8 cellular contexts compared by ENCODE assay signal in genomic region chr16:8622315-8622656, GRCh38. TPM values are rescaled to one million over a fixed set of nuclear protein-coding genes. Genes with fewer than 3 reads are reported as not detected.
A peak's percentile ranks its signal among the peaks of the same experiment; 100 is the strongest.
DNase-seq lines count a peak whose midpoint lies in the region; ATAC-seq, FAIRE-seq and TF ChIP-seq lines count a peak whose summit lies in the region.

No MANE protein-coding gene starts in this region.

- peak overlapping the region; percentile 90 for H3K4me3 Mint-ChIP-seq in activated T-helper 2 cell treated with anti-CD3 and anti-CD28 coated beads, Interferon-gamma antibody, Interleukin-2, Interleukin-4, amounts not matched to agents 10 μg/mL and 5 μg/mL and 100 μg/mL, durations not matched to agents 14 hours and 24 hours and 36 hours (ENCODE audit: low read depth)
- peak overlapping the region; percentile 86 to 95 (median 92) for H3K4me3 Mint-ChIP-seq in immature natural killer cell

- H3K27me3 Mint-ChIP-seq in activated T-helper 2 cell treated with anti-CD3 and anti-CD28 coated beads, Interferon-gamma antibody, Interleukin-2, Interleukin-4, amounts not matched to agents 10 μg/mL and 5 μg/mL and 100 μg/mL, durations not matched to agents 14 hours and 24 hours and 36 hours (ENCODE audit: low read depth) = peaks cover 4% of the 10 kb centered on the region
- peaks cover 3 to 13% (median 6%) of the 10 kb centered on the region in 3 donors for H3K27me3 Mint-ChIP-seq in immature natural killer cell (ENCODE audit: low read depth in 3 of 3)

- ATAC-seq in HG02852 (IDR thresholded peaks at IDR 0.05; ENCODE audit: unreplicated experiment) (peak; percentile 10), HG02610 (IDR thresholded peaks at IDR 0.05; ENCODE audit: unreplicated experiment) (no peak)

- H3K27me3 ChIP-seq in tibial artery = no peaks in the 10 kb centered on the region

- no peaks in the 10 kb centered on the region for H3K9me3 ChIP-seq in tibial artery

- peak overlapping the region; percentile 80 for H3K27ac Mint-ChIP-seq in activated T-helper 2 cell treated with anti-CD3 and anti-CD28 coated beads, Interferon-gamma antibody, Interleukin-2, Interleukin-4, amounts not matched to agents 10 μg/mL and 5 μg/mL and 100 μg/mL, durations not matched to agents 14 hours and 24 hours and 36 hours
- H3K27ac Mint-ChIP-seq in immature natural killer cell = peak overlapping the region; percentile 72 to 89 (median 82)

- no peak for TF ChIP-seq POLR2A in GM12892 (IDR thresholded peaks at IDR 0.05; ENCODE audit: low read depth, low read length)

- no peak for TF ChIP-seq CTCF in tibial artery (IDR thresholded peaks at IDR 0.05)

- peak overlapping the region; percentile 80 to 89 for H3K4me3 ChIP-seq in tibial artery

- peaks cover 23% of the 10 kb centered on the region for H3K36me3 Mint-ChIP-seq in activated T-helper 2 cell treated with anti-CD3 and anti-CD28 coated beads, Interferon-gamma antibody, Interleukin-2, Interleukin-4, amounts not matched to agents 10 μg/mL and 5 μg/mL and 100 μg/mL, durations not matched to agents 14 hours and 24 hours and 36 hours (ENCODE audit: low read depth)
- peaks cover 4 to 11% (median 5%) of the 10 kb centered on the region in 3 donors for H3K36me3 Mint-ChIP-seq in immature natural killer cell

- H3K4me1 ChIP-seq in tibial artery = peaks cover 0 to 19% (median 11%) of the 10 kb centered on the region in 4 donors

- intact Hi-C loops in activated T-helper 2 cell treated with anti-CD3 and anti-CD28 coated beads, Interferon-gamma antibody, Interleukin-2, Interleukin-4, amounts not matched to agents 10 μg/mL and 5 μg/mL and 100 μg/mL, durations not matched to agents 14 hours and 24 hours and 36 hours (cut with micrococcal nuclease) = loop anchor here (5.0 kb wide), 1 partner anchor 55 kb away; no protein-coding TSS in a partner anchor
- intact Hi-C loops in tibial artery (cut with DNase I; ENCODE audit: low total_unique reads) = no loop called here

- no peaks in the 10 kb centered on the region for H3K9me3 Mint-ChIP-seq in activated T-helper 2 cell treated with anti-CD3 and anti-CD28 coated beads, Interferon-gamma antibody, Interleukin-2, Interleukin-4, amounts not matched to agents 10 μg/mL and 5 μg/mL and 100 μg/mL, durations not matched to agents 14 hours and 24 hours and 36 hours
- H3K9me3 Mint-ChIP-seq in immature natural killer cell = no peaks in the 10 kb centered on the region

- no peak for FAIRE-seq in GM12892 (lab: Jason Lieb, UNC)

- peak overlapping the region; percentile 82 to 84 for H3K27ac ChIP-seq in tibial artery

- peaks cover 19% of the 10 kb centered on the region for H3K4me1 Mint-ChIP-seq in activated T-helper 2 cell treated with anti-CD3 and anti-CD28 coated beads, Interferon-gamma antibody, Interleukin-2, Interleukin-4, amounts not matched to agents 10 μg/mL and 5 μg/mL and 100 μg/mL, durations not matched to agents 14 hours and 24 hours and 36 hours (ENCODE audit: low read depth)
- peaks cover 13 to 19% of the 10 kb centered on the region in 2 donors for H3K4me1 Mint-ChIP-seq in immature natural killer cell

- DNase-seq in COLO829 (ENCODE audit: low spot score) (peak; percentile 11), immature natural killer cell (no peak), tibial artery (no peak), GM12892 (ENCODE audit: insufficient read length) (no peak), kidney glomerular epithelial cell (lab: John Stamatoyannopoulos, UW) (no peak)
- DNase-seq in activated T-helper 2 cell treated with anti-CD3 and anti-CD28 coated beads, Interferon-gamma antibody, Interleukin-2, Interleukin-4, amounts not matched to agents 10 μg/mL and 5 μg/mL and 100 μg/mL, durations not matched to agents 14 hours and 24 hours and 36 hours (ENCODE audit: low spot score) = no peak

- peaks cover 17 to 26% (median 19%) of the 10 kb centered on the region in 3 donors for H3K36me3 ChIP-seq in tibial artery

RNA-seq across cellular contexts. Expression of gene METTL22, which starts 0.8 kb away (rescaled TPM):
- total RNA-seq in activated T-helper 2 cell treated with anti-CD3 and anti-CD28 coated beads, Interferon-gamma antibody, Interleukin-2, Interleukin-4, amounts not matched to agents 10 μg/mL and 5 μg/mL and 100 μg/mL, durations not matched to agents 14 hours and 24 hours and 36 hours = 34.9 and 39.0 TPM in 2 replicates
- polyA plus RNA-seq in immature natural killer cell = 1 to 10 TPM; 7.5 to 9.9 (median 9.4) TPM
- 18.0 TPM for polyA plus RNA-seq in GM12892 (2012; ENCODE audit: missing spikeins)

RNA-seq across cellular contexts. Expression of gene TMEM114, which starts 32.0 kb away (rescaled TPM):
- total RNA-seq in activated T-helper 2 cell treated with anti-CD3 and anti-CD28 coated beads, Interferon-gamma antibody, Interleukin-2, Interleukin-4, amounts not matched to agents 10 μg/mL and 5 μg/mL and 100 μg/mL, durations not matched to agents 14 hours and 24 hours and 36 hours = not detected in 2 replicates
- polyA plus RNA-seq in immature natural killer cell = not detected
- polyA plus RNA-seq in GM12892 (2012; ENCODE audit: missing spikeins) = not detected

RNA-seq across cellular contexts. Expression of gene ABAT, which starts 52.1 kb away (rescaled TPM):
- 22.5 and 24.2 TPM in 2 replicates for total RNA-seq in activated T-helper 2 cell treated with anti-CD3 and anti-CD28 coated beads, Interferon-gamma antibody, Interleukin-2, Interleukin-4, amounts not matched to agents 10 μg/mL and 5 μg/mL and 100 μg/mL, durations not matched to agents 14 hours and 24 hours and 36 hours
- 1 to 10 TPM in 2 of 3 donors, not detected in 1; 1.9 to 5.4 TPM for polyA plus RNA-seq in immature natural killer cell
- polyA plus RNA-seq in GM12892 (2012; ENCODE audit: missing spikeins) = 3.3 TPM
